Comparison of ENCODE assay signal across 19 cellular contexts in the genomic region with DNA sequence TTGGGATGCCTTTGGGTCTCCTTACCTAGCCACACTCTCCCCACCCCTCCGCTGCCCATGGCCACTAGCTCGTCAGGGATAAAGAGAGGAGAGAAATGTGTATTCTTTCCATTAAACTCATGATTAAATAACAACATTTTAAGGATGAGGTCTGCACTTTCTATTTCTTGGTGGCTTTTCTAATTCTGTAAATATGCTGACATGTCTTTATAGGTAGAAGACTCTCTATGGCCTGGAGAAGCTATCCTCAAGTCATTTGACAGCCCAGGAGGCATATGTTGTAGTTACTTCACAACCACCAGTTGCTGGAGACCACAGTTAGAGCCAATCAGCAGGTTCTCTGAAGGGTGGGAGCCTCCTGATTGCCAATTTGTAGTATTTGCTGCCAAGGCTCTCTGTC.
"Had no signal": no experiment of that assay in that cellular context is flagged by ENCODE, and none has a peak within 500 bp of the region (broad histone marks: within the 10 kb centered on the region; RNA-seq: fewer than 3 reads in every experiment).

No MANE protein-coding gene starts in this region.

- H3K36me3 ChIP-seq: gastrocnemius medialis, lower lobe of right lung, prostate gland, stomach, tibial artery had no signal

- H3K4me1 Mint-ChIP-seq: naive thymus-derived CD8-positive, alpha-beta T cell; stimulated activated effector memory CD8-positive, alpha-beta T cell treated with anti-CD3 and anti-CD28 coated beads, Interleukin-12 subunit alpha, Interleukin-12 subunit beta, amount 100 ng/mL, for 72 hours had no signal

- H3K27ac Mint-ChIP-seq: naive thymus-derived CD8-positive, alpha-beta T cell; nephron progenitor cell; stimulated activated effector memory CD8-positive, alpha-beta T cell treated with anti-CD3 and anti-CD28 coated beads, Interleukin-12 subunit alpha, Interleukin-12 subunit beta, amount 100 ng/mL, for 72 hours; type B pancreatic cell had no signal

- H3K9me3 Mint-ChIP-seq: naive thymus-derived CD8-positive, alpha-beta T cell; nephron progenitor cell; stimulated activated effector memory CD8-positive, alpha-beta T cell treated with anti-CD3 and anti-CD28 coated beads, Interleukin-12 subunit alpha, Interleukin-12 subunit beta, amount 100 ng/mL, for 72 hours; type B pancreatic cell had no signal

- DNase-seq: cortex of kidney; effector CD4-positive, alpha-beta T cell; gastrocnemius medialis; head of caudate nucleus; left ventricle myocardium superior; lower lobe of right lung; naive thymus-derived CD8-positive, alpha-beta T cell; nephron progenitor cell; nucleus accumbens; right cardiac atrium; stimulated activated CD4-positive, alpha-beta T cell treated with anti-CD3 and anti-CD28 coated beads, Interleukin-2, amount 100 ng/mL, for 24 hours; stimulated activated CD4-positive, alpha-beta T cell treated with anti-CD3 and anti-CD28 coated beads, Interleukin-4, amount 100 ng/mL, for 24 hours; stimulated activated naive CD4-positive, alpha-beta T cell treated with Interleukin-2 at 50 U/mL for 16 hours; stomach; testis; tibial artery had no signal

- H3K27ac ChIP-seq: gastrocnemius medialis, lower lobe of right lung, prostate gland, stomach, testis, tibial artery had no signal

- H3K27me3 ChIP-seq: gastrocnemius medialis, testis had no signal

- H3K4me3 Mint-ChIP-seq: naive thymus-derived CD8-positive, alpha-beta T cell; nephron progenitor cell; stimulated activated effector memory CD8-positive, alpha-beta T cell treated with anti-CD3 and anti-CD28 coated beads, Interleukin-12 subunit alpha, Interleukin-12 subunit beta, amount 100 ng/mL, for 72 hours; type B pancreatic cell had no signal

- H3K9me3 ChIP-seq: gastrocnemius medialis, lower lobe of right lung, prostate gland, stomach, testis, tibial artery had no signal

- H3K4me1 ChIP-seq: gastrocnemius medialis, lower lobe of right lung, prostate gland, testis had no signal

- H3K4me3 ChIP-seq: gastrocnemius medialis, lower lobe of right lung, prostate gland, stomach, testis, tibial artery had no signal

- H3K36me3 Mint-ChIP-seq: naive thymus-derived CD8-positive, alpha-beta T cell; stimulated activated effector memory CD8-positive, alpha-beta T cell treated with anti-CD3 and anti-CD28 coated beads, Interleukin-12 subunit alpha, Interleukin-12 subunit beta, amount 100 ng/mL, for 72 hours; type B pancreatic cell had no signal

- ATAC-seq: gastrocnemius medialis; left ventricle myocardium superior; lower lobe of right lung; naive thymus-derived CD8-positive, alpha-beta T cell; right cardiac atrium; stimulated activated effector memory CD8-positive, alpha-beta T cell treated with anti-CD3 and anti-CD28 coated beads, Interleukin-12 subunit alpha, Interleukin-12 subunit beta, amount 100 ng/mL, for 72 hours had no signal
